9 cellular contexts compared by ENCODE assay signal in the genomic region with DNA sequence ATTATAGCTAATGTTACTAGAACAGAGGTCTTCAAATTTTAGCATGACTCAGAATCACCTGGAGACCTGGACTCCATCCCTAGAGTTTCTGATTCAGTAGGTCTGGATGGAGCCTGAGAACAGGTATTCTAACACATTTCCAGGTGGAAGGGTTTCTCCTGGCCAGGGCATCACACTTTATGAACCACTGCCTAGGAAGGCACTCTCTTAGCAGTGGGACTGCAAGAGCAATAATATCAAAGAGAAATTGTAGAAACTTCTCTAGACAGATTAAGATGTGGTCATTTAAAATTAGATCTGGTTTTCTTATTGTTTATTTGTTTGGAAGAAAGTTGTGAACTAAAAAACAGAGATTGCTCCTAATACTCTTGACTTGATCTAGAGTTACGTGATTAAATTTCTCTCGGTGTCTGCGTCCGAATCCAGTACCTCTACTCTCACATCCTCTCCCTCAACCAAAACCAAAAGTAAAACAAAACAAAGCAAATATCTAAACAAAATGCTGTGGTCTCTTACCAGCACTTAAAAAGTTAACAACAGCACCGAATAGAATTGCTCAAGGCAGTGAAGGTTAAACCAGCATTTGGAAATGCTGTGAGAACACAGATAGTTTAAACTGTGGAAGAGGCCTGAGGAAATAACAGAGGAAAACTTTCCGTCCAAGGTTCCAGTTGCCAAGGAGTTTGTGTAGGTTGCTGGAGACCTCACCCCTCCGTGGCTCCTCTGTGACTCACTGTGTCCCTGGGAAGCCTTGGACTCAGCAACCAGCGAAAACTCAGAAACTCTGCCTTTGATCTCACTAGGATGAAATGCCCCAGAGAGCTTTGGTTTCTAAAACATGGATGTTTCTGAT.
A peak's percentile ranks its signal among the peaks of the same experiment; 100 is the strongest.
DNase-seq lines count a peak whose midpoint lies in the region; ATAC-seq, FAIRE-seq and TF ChIP-seq lines count a peak whose summit lies in the region.
"Had no signal": no experiment of that assay in that cellular context is flagged by ENCODE, and none has a peak within 500 bp of the region (broad histone marks: within the 10 kb centered on the region; RNA-seq: fewer than 3 reads in every experiment).

No MANE protein-coding gene starts in this region.

- no peak for TF ChIP-seq POLR2A in H54 (IDR thresholded peaks at IDR 0.05; ENCODE audit: low read depth, low read length)
- TF ChIP-seq POLR2A in right lobe of liver (IDR thresholded peaks at IDR 0.05), result no peak
- no peak for TF ChIP-seq POLR2A in upper lobe of left lung (IDR thresholded peaks at IDR 0.05)

- H3K4me2 ChIP-seq in astrocyte (ENCODE audit: low read length), result peak overlapping the region; percentile 82

- H3K4me3 Mint-ChIP-seq in astrocyte (ENCODE audit: unreplicated experiment), result peak overlapping the region; percentile 15
- H3K4me3 Mint-ChIP-seq in CD8-positive, alpha-beta memory T cell, result peak overlapping the region in 1 of 7 donors; percentile 12

- TF ChIP-seq CTCF in astrocyte (IDR thresholded peaks at IDR 0.05; ENCODE audit: insufficient read depth, low read depth, low read length), result no peak
- no peak for TF ChIP-seq CTCF in right lobe of liver (IDR thresholded peaks at IDR 0.05)
- no peak for TF ChIP-seq CTCF in upper lobe of left lung (IDR thresholded peaks at IDR 0.05)

- peak overlapping the region; percentile 62 for H3K9ac ChIP-seq in astrocyte (ENCODE audit: low read length)

- no peaks in the 10 kb centered on the region for H3K36me3 Mint-ChIP-seq in astrocyte (ENCODE audit: low read depth, unreplicated experiment)
- H3K36me3 Mint-ChIP-seq in CD8-positive, alpha-beta memory T cell, result no peaks in the 10 kb centered on the region

- no peaks in the 10 kb centered on the region for H3K79me2 ChIP-seq in astrocyte (ENCODE audit: insufficient read depth, low read length)

- peak overlapping the region; percentile 56 for H3K27ac ChIP-seq in astrocyte (ENCODE audit: low read depth, low read length)
- H3K27ac ChIP-seq in right lobe of liver, result peak overlapping the region in 2 of 3 donors; percentile 26 to 34
- peak overlapping the region; percentile 7 to 82 (median 68) for H3K27ac ChIP-seq in upper lobe of left lung
- no peak overlapping the region for H3K27ac ChIP-seq in CD8-positive, alpha-beta memory T cell (ENCODE audit: low read depth, low read length)

- H3K4me1 Mint-ChIP-seq in astrocyte (ENCODE audit: low read depth, unreplicated experiment), result peaks cover 18% of the 10 kb centered on the region
- H3K4me1 Mint-ChIP-seq in CD8-positive, alpha-beta memory T cell, result peaks cover 0 to 4% (median 3%) of the 10 kb centered on the region in 3 donors

- no peaks in the 10 kb centered on the region for H4K20me1 ChIP-seq in astrocyte (ENCODE audit: insufficient read depth, low read length)

- H3K27ac Mint-ChIP-seq in astrocyte (ENCODE audit: unreplicated experiment), result peak overlapping the region; percentile 97
- peak overlapping the region in 2 of 8 donors; percentile 54 to 72 for H3K27ac Mint-ChIP-seq in CD8-positive, alpha-beta memory T cell

- H3K9me3 Mint-ChIP-seq in astrocyte (ENCODE audit: unreplicated experiment), result no peaks in the 10 kb centered on the region
- H3K9me3 Mint-ChIP-seq in CD8-positive, alpha-beta memory T cell, result peaks cover 0 to 2% (median 0%) of the 10 kb centered on the region in 5 donors

- DNase-seq in H54 (ENCODE audit: insufficient read length, low spot score) (peak; percentile 20), astrocyte (ENCODE audit: low read depth) (peak; percentile 79), right lobe of liver (no peak), upper lobe of left lung (peak in 1 of 2 donors; percentile 31), NCI-H524 treated with DMSO at 0.1 percent for 48 hours (lab: John Stamatoyannopoulos, UW) (no peak), NCI-H1694 treated with DMSO at 0.1 percent for 48 hours (lab: John Stamatoyannopoulos, UW) (no peak)
- no peak for DNase-seq in CD8-positive, alpha-beta memory T cell
- DNase-seq: NCI-H1436 treated with DMSO at 0.1 percent for 48 hours had no signal

- POLR2A ChIA-PET in CD8-positive, alpha-beta memory T cell (lab: Charles Lee), result no interaction called here

- 38% methylated on average over 8 of the region's 8 CpGs for WGBS in right lobe of liver (ENCODE audit: insufficient coverage, low coverage, low lambda C conversion rate, missing lambda C conversion rate)
- WGBS in upper lobe of left lung, 2 donors, result 28 to 45% methylated on average over 8 of the region's 8 CpGs

- no peak for TF ChIP-seq EP300 in upper lobe of left lung (IDR thresholded peaks at IDR 0.05)

- intact Hi-C loops in right lobe of liver (cut with DNase I), result no loop called here

- ATAC-seq in right lobe of liver (peak; percentile 57 to 83 (median 73)), upper lobe of left lung (ENCODE audit: low FRiP score in 2 of 2) (peak; percentile 26 to 91), GM21367 (IDR thresholded peaks at IDR 0.05; ENCODE audit: unreplicated experiment) (no peak)

- H3K4me3 ChIP-seq in astrocyte (ENCODE audit: insufficient read depth, low read depth, low read length) (peak overlapping the region; percentile 41), right lobe of liver (no peak overlapping the region), upper lobe of left lung (peak overlapping the region in 3 of 4 donors; percentile 1 to 29 (median 26))
- H3K4me3 ChIP-seq in CD8-positive, alpha-beta memory T cell (ENCODE audit: low read length), result no peak overlapping the region

- H3K27me3 Mint-ChIP-seq in astrocyte (ENCODE audit: low read depth, unreplicated experiment), result no peaks in the 10 kb centered on the region
- peaks cover 10 to 27% of the 10 kb centered on the region in 2 donors for H3K27me3 Mint-ChIP-seq in CD8-positive, alpha-beta memory T cell

- H2AFZ ChIP-seq in astrocyte (ENCODE audit: low read depth, low read length), result peak overlapping the region; percentile 74

- FAIRE-seq in H54 (lab: Jason Lieb, UNC), result peak; percentile 95
- FAIRE-seq in astrocyte (lab: Jason Lieb, UNC), result peak; percentile 23

- H3K9me3 ChIP-seq in astrocyte (ENCODE audit: insufficient read depth, low read depth, low read length), result no peaks in the 10 kb centered on the region
- no peaks in the 10 kb centered on the region for H3K9me3 ChIP-seq in right lobe of liver
- H3K9me3 ChIP-seq in upper lobe of left lung, result no peaks in the 10 kb centered on the region
- H3K9me3 ChIP-seq in CD8-positive, alpha-beta memory T cell (ENCODE audit: low read length), result no peaks in the 10 kb centered on the region

- H3K36me3 ChIP-seq in astrocyte (ENCODE audit: insufficient read depth, low read length), result no peaks in the 10 kb centered on the region
- no peaks in the 10 kb centered on the region for H3K36me3 ChIP-seq in right lobe of liver
- no peaks in the 10 kb centered on the region for H3K36me3 ChIP-seq in upper lobe of left lung
- H3K36me3 ChIP-seq in CD8-positive, alpha-beta memory T cell (ENCODE audit: insufficient read depth, low read length), result no peaks in the 10 kb centered on the region

- H3K27me3 ChIP-seq in astrocyte (ENCODE audit: insufficient read depth, low read length) (no peaks in the 10 kb centered on the region), right lobe of liver (no peaks in the 10 kb centered on the region), upper lobe of left lung (no peaks in the 10 kb centered on the region)
- H3K27me3 ChIP-seq in CD8-positive, alpha-beta memory T cell (ENCODE audit: insufficient read depth, low read length, poor library complexity, severe bottlenecking), result no peaks in the 10 kb centered on the region

- CTCF ChIA-PET in CD8-positive, alpha-beta memory T cell (lab: Charles Lee), result no interaction called here

- H3K4me1 ChIP-seq in astrocyte (ENCODE audit: insufficient read depth, low read length) (peaks cover 13% of the 10 kb centered on the region), right lobe of liver (no peaks in the 10 kb centered on the region), upper lobe of left lung (peaks cover 10 to 20% (median 15%) of the 10 kb centered on the region in 4 donors)
- no peaks in the 10 kb centered on the region for H3K4me1 ChIP-seq in CD8-positive, alpha-beta memory T cell (ENCODE audit: insufficient read depth, low read length)

Comparison
In these comparisons a context has a peak if more than half of its experiments do, and no peak if none do; other contexts are left out.
1. DNase-seq: peak in H54 (single experiment) and astrocyte (single experiment); none in right lobe of liver (0 of 3), NCI-H524 treated with DMSO at 0.1 percent for 48 hours (single experiment), CD8-positive, alpha-beta memory T cell (0 of 5) and NCI-H1694 treated with DMSO at 0.1 percent for 48 hours (single experiment).
2. H3K4me3 ChIP-seq: peak in astrocyte (single experiment) and upper lobe of left lung (3 of 4); none in right lobe of liver (0 of 3) and CD8-positive, alpha-beta memory T cell (single experiment).